ENCODE assay signal across 1 cellular context in the genomic region with DNA sequence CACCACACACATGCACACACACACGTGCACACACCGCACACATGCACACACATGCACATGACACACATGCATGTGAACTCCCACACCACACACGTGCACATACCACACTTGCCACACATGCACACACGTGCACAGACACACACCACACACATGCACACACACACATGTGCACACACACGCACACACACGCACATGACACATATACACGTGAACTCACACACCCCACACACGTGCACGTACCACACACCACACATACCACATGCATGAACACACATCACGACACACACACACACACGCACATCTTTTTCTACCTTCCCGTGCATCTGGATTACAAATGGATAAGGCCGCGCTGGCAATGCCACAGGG.
A peak's percentile ranks its signal among the peaks of the same experiment; 100 is the strongest.
TF ChIP-seq lines count a peak whose summit lies in the region.

No MANE protein-coding gene starts in this region.

TF ChIP-seq in GM12878, 131 proteins besides CTCF, POLR2A, EP300 and RAD21:
- TF ChIP-seq NR2C2 (IDR thresholded peaks at IDR 0.05; ENCODE audit: borderline replicate concordance, control insufficient read depth, insufficient read length, low read depth) (peak; percentile 6), IKZF1 (conservative IDR thresholded peaks at IDR 0.05) (no peak)
- TF ChIP-seq, protein P1, sequence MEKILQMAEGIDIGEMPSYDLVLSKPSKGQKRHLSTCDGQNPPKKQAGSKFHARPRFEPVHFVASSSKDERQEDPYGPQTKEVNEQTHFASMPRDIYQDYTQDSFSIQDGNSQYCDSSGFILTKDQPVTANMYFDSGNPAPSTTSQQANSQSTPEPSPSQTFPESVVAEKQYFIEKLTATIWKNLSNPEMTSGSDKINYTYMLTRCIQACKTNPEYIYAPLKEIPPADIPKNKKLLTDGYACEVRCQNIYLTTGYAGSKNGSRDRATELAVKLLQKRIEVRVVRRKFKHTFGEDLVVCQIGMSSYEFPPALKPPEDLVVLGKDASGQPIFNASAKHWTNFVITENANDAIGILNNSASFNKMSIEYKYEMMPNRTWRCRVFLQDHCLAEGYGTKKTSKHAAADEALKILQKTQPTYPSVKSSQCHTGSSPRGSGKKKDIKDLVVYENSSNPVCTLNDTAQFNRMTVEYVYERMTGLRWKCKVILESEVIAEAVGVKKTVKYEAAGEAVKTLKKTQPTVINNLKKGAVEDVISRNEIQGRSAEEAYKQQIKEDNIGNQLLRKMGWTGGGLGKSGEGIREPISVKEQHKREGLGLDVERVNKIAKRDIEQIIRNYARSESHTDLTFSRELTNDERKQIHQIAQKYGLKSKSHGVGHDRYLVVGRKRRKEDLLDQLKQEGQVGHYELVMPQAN (conservative IDR thresholded peaks at IDR 0.05), result no peak
TF ChIP-seq in GM12878: peak in this region for 1.
